ENCODE assay signal across 13 cellular contexts in the genomic region with DNA sequence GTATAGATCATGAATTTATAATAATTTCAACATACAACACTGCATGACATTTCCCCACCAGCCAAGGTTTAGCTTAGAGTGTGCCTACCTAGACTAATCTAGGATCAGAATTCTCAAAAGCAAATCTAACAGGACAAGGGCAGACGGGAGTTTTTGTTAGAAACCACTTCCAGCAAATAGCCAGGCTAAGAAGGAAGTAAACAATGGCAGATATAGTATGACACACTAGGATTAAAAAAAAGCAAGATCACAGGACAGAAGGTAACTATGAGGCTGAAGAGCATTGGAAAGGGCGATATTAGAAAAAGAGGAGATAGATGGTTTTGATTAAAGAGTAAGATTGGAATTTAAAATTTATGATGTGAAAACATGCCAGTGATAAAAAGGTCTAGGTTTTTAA.
"Had no signal": no experiment of that assay in that cellular context is flagged by ENCODE, and none has a peak within 500 bp of the region (broad histone marks: within the 10 kb centered on the region; RNA-seq: fewer than 3 reads in every experiment).

No MANE protein-coding gene starts in this region.

- ATAC-seq: gastrocnemius medialis, heart right ventricle, left ventricle myocardium superior had no signal

- H3K4me1 ChIP-seq: gastrocnemius medialis, heart right ventricle had no signal

- H3K9me3 ChIP-seq: gastrocnemius medialis, heart right ventricle, transverse colon had no signal

- H3K27me3 Mint-ChIP-seq: activated naive CD4-positive, alpha-beta T cell treated with anti-CD3 and anti-CD28 coated beads, Interleukin-2, amount 50 U/mL, for 24 hours had no signal

- H3K27me3 ChIP-seq: gastrocnemius medialis, heart right ventricle, transverse colon had no signal

- H3K27ac Mint-ChIP-seq: activated naive CD4-positive, alpha-beta T cell treated with anti-CD3 and anti-CD28 coated beads, Interleukin-2, amount 50 U/mL, for 24 hours had no signal

- DNase-seq: activated CD4-positive, alpha-beta T cell treated with anti-CD3 and anti-CD28 coated beads for 48 hours; aorta; gastrocnemius medialis; heart right ventricle; left ventricle myocardium superior; mesenchymal stem cell; stimulated activated CD4-positive, alpha-beta T cell treated with anti-CD3 and anti-CD28 coated beads, Interleukin-12 subunit alpha, Interleukin-12 subunit beta, amount 100 ng/mL, for 4 hours; stimulated activated naive CD4-positive, alpha-beta T cell; substantia nigra; SW 1271; T-helper 9 cell; transverse colon had no signal

- H3K27ac ChIP-seq: gastrocnemius medialis, heart right ventricle, transverse colon had no signal

- H3K4me3 ChIP-seq: gastrocnemius medialis, heart right ventricle, transverse colon had no signal

- H3K36me3 ChIP-seq: gastrocnemius medialis had no signal

- H3K4me3 Mint-ChIP-seq: activated naive CD4-positive, alpha-beta T cell treated with anti-CD3 and anti-CD28 coated beads, Interleukin-2, amount 50 U/mL, for 24 hours had no signal

- H3K9me3 Mint-ChIP-seq: activated naive CD4-positive, alpha-beta T cell treated with anti-CD3 and anti-CD28 coated beads, Interleukin-2, amount 50 U/mL, for 24 hours had no signal
